Comparison of ENCODE assay signal across 8 cellular contexts in genomic region chr20:36465109-36466080, GRCh38.
A peak's percentile ranks its signal among the peaks of the same experiment; 100 is the strongest.
DNase-seq lines count a peak whose midpoint lies in the region; ATAC-seq and TF ChIP-seq lines count a peak whose summit lies in the region.

No MANE protein-coding gene starts in this region.

- DNase-seq in GM04503 (ENCODE audit: low read depth), result peak; percentile 79
- peak; percentile 80 for DNase-seq in NCI-H345 (lab: John Stamatoyannopoulos, UW)
- peak; percentile 56 to 63 for DNase-seq in activated T-cell treated with anti-CD3 and anti-CD28 coated beads, Interleukin-2, amount 50 U/mL, for 72 hours
- DNase-seq in fibroblast of peridontal ligament (ENCODE audit: extremely low read depth), result peak; percentile 83
- no peak for DNase-seq in progenitor cell of endocrine pancreas (ENCODE audit: low spot score, unreplicated experiment)
- no peak for DNase-seq in GF-D8 (lab: John Stamatoyannopoulos, UW)
- no peak for DNase-seq in superior temporal gyrus (ENCODE audit: extremely low spot score)

- H3K4me1 Mint-ChIP-seq in activated T-cell treated with anti-CD3 and anti-CD28 coated beads, Interleukin-2, amount 50 U/mL, for 72 hours (ENCODE audit: low read depth), result peaks cover 76% of the 10 kb centered on the region
- peaks cover 61% of the 10 kb centered on the region for H3K4me1 Mint-ChIP-seq in progenitor cell of endocrine pancreas (ENCODE audit: low read depth)

- H3K27me3 Mint-ChIP-seq in activated T-cell treated with anti-CD3 and anti-CD28 coated beads, Interleukin-2, amount 50 U/mL, for 72 hours (ENCODE audit: low read depth), result no peaks in the 10 kb centered on the region
- no peaks in the 10 kb centered on the region for H3K27me3 Mint-ChIP-seq in progenitor cell of endocrine pancreas

- peak overlapping the region; percentile 85 for H3K27ac Mint-ChIP-seq in activated T-cell treated with anti-CD3 and anti-CD28 coated beads, Interleukin-2, amount 50 U/mL, for 72 hours
- H3K27ac Mint-ChIP-seq in progenitor cell of endocrine pancreas, result peak overlapping the region; percentile 34

- no peaks in the 10 kb centered on the region for H3K9me3 Mint-ChIP-seq in activated T-cell treated with anti-CD3 and anti-CD28 coated beads, Interleukin-2, amount 50 U/mL, for 72 hours
- no peaks in the 10 kb centered on the region for H3K9me3 Mint-ChIP-seq in progenitor cell of endocrine pancreas (ENCODE audit: low read depth)

- ATAC-seq in activated T-cell treated with anti-CD3 and anti-CD28 coated beads, Interleukin-2, amount 50 U/mL, for 72 hours (replicated peaks in 1 of 2), result peak; percentile 51 to 55
- no peak for ATAC-seq in HG03139 (IDR thresholded peaks at IDR 0.05; ENCODE audit: unreplicated experiment)

- H3K4me3 Mint-ChIP-seq in activated T-cell treated with anti-CD3 and anti-CD28 coated beads, Interleukin-2, amount 50 U/mL, for 72 hours, result peak overlapping the region; percentile 67 to 98
- H3K4me3 Mint-ChIP-seq in progenitor cell of endocrine pancreas (ENCODE audit: low read depth), result peak overlapping the region; percentile 19

- TF ChIP-seq CTCF in progenitor cell of endocrine pancreas (IDR thresholded peaks at IDR 0.05; ENCODE audit: unreplicated experiment), result no peak

- peaks cover 0 to 6% of the 10 kb centered on the region in 2 donors for H3K36me3 Mint-ChIP-seq in activated T-cell treated with anti-CD3 and anti-CD28 coated beads, Interleukin-2, amount 50 U/mL, for 72 hours (ENCODE audit: insufficient read depth in 2 of 2)
- H3K36me3 Mint-ChIP-seq in progenitor cell of endocrine pancreas (ENCODE audit: insufficient read depth), result no peaks in the 10 kb centered on the region

Comparison
In these comparisons a context has a peak if more than half of its experiments do, and no peak if none do; other contexts are left out.
1. DNase-seq: peak in GM04503 (single experiment), NCI-H345 (single experiment), activated T-cell treated with anti-CD3 and anti-CD28 coated beads, Interleukin-2, amount 50 U/mL, for 72 hours (2 of 2) and fibroblast of peridontal ligament (single experiment); none in progenitor cell of endocrine pancreas (single experiment), GF-D8 (single experiment) and superior temporal gyrus (single experiment).